8 cellular contexts compared by ENCODE assay signal in genomic region chr12:4273651-4274395, GRCh38. TPM values are rescaled to one million over a fixed set of nuclear protein-coding genes. Genes with fewer than 3 reads are reported as not detected.
DNase-seq lines count a peak whose midpoint lies in the region; ATAC-seq and TF ChIP-seq lines count a peak whose summit lies in the region.

TSS of gene CCND2 (plus strand) at chr12:4273762. CDS start at chr12:4274041, 279 bp downstream.

- no peak within 1 kb of the TSS for H2BK15ac ChIP-seq in IMR-90 (ENCODE audit: low read depth, low read length)

- H2AK9ac ChIP-seq in IMR-90 (replicated peaks; ENCODE audit: low read depth, low read length, poor library complexity): no peak within 1 kb of the TSS

- in situ Hi-C loops in IMR-90 (cut with MboI; ENCODE audit: low sequenced_read_pairs): no loop called here

- WGBS in IMR-90 (ENCODE audit: extremely low coverage in 2 of 2, insufficient read length in 1 of 2), 2 experiments: 0% methylated on average over 10 of the region's 52 CpGs; no CpG with 5 or more reads in 1 of the 2 experiments

- no peak within 1 kb of the TSS for H4K8ac ChIP-seq in IMR-90 (ENCODE audit: low read depth in 2 of 2, low read length in 2 of 2)

- POLR2A ChIA-PET in IMR-90 (lab: Charles Lee; ENCODE audit: unreplicated experiment): no interaction called here
- POLR2A ChIA-PET in activated CD4-positive, alpha-beta T cell treated with anti-CD3 and anti-CD28 coated beads, Interleukin-2, amount 10 ng/mL, durations not matched to agents 7 days and 5 days (lab: Charles Lee): interaction anchor here (0.6 to 1.4 kb wide), 2 partner anchors 131 to 296 kb away, joined by 3 to 6 read pairs; no protein-coding TSS in a partner anchor

- no peak within 1 kb of the TSS for H2BK5ac ChIP-seq in IMR-90 (ENCODE audit: low read depth, low read length, poor library complexity, severe bottlenecking)

- peaks cover 36% of the 10 kb centered on the region for H3K36me3 Mint-ChIP-seq in activated CD4-positive, alpha-beta T cell treated with anti-CD3 and anti-CD28 coated beads, Interleukin-2, amount 10 ng/mL, durations not matched to agents 7 days and 5 days (ENCODE audit: low read depth)

- no peak within 1 kb of the TSS for H2BK20ac ChIP-seq in IMR-90 (ENCODE audit: low read depth, low read length)

- H2BK120ac ChIP-seq in IMR-90 (ENCODE audit: low read depth, low read length): no peak within 1 kb of the TSS; the same call in 1 of the 2 replicates

- H3K9me3 Mint-ChIP-seq in activated CD4-positive, alpha-beta T cell treated with anti-CD3 and anti-CD28 coated beads, Interleukin-2, amount 10 ng/mL, durations not matched to agents 7 days and 5 days: no peaks in the 10 kb centered on the region

- no peak within 1 kb of the TSS for H3K56ac ChIP-seq in IMR-90 (ENCODE audit: extremely low read depth, insufficient read depth, low read length)

- no peak within 1 kb of the TSS for H3K27ac ChIP-seq in IMR-90 (ENCODE audit: insufficient read depth, low read length)

- peak within 1 kb of the TSS; percentile 56 for H3K4me3 ChIP-seq in IMR-90 (ENCODE audit: insufficient read depth, low read depth, low read length)

- no peaks in the 10 kb centered on the region for H3K79me1 ChIP-seq in IMR-90 (ENCODE audit: low read depth in 1 of 2, low read length in 2 of 2)

- no peaks in the 10 kb centered on the region for H3K27me3 Mint-ChIP-seq in activated CD4-positive, alpha-beta T cell treated with anti-CD3 and anti-CD28 coated beads, Interleukin-2, amount 10 ng/mL, durations not matched to agents 7 days and 5 days

- H4K5ac ChIP-seq in IMR-90 (ENCODE audit: low read depth, low read length): no peak within 1 kb of the TSS

- peak within 1 kb of the TSS; percentile 95 for H3K4me3 Mint-ChIP-seq in activated CD4-positive, alpha-beta T cell treated with anti-CD3 and anti-CD28 coated beads, Interleukin-2, amount 10 ng/mL, durations not matched to agents 7 days and 5 days

- no peak within 1 kb of the TSS for H3K4ac ChIP-seq in IMR-90 (ENCODE audit: low read depth, low read length)

- H2AFZ ChIP-seq in IMR-90 (replicated peaks; ENCODE audit: low read length, poor library complexity): peak within 1 kb of the TSS; percentile 68

- peaks cover 4% of the 10 kb centered on the region for H3K9me3 ChIP-seq in IMR-90 (ENCODE audit: control insufficient read depth, insufficient read depth, low read length)

- peak within 1 kb of the TSS; percentile 80 for H3K4me2 ChIP-seq in IMR-90 (ENCODE audit: low read depth, low read length)

- no peak for TF ChIP-seq CTCF in IMR-90 (conservative IDR thresholded peaks at IDR 0.05; ENCODE audit: low read depth, low read length)

- peaks cover 74% of the 10 kb centered on the region for H3K27me3 ChIP-seq in IMR-90 (ENCODE audit: control insufficient read depth, insufficient read depth, low read length)

- H3K4me1 Mint-ChIP-seq in activated CD4-positive, alpha-beta T cell treated with anti-CD3 and anti-CD28 coated beads, Interleukin-2, amount 10 ng/mL, durations not matched to agents 7 days and 5 days: peaks cover 32% of the 10 kb centered on the region

- H2AK5ac ChIP-seq in IMR-90 (ENCODE audit: low read depth, low read length): 0 out of 2 replicates have a peak within 1 kb of the TSS, but pooled peaks have one; percentile 14

- BruUV-seq in IMR-90 (replicated peaks; lab: Mats Ljungman, UMichigan): no TSS peak

- 0 out of 2 replicates have a peak within 1 kb of the TSS, but pooled peaks have one; percentile 54 for H3K14ac ChIP-seq in IMR-90 (replicated peaks; ENCODE audit: low read depth, low read length)

- TF ChIP-seq POLR2A in IMR-90 (IDR thresholded peaks at IDR 0.05; ENCODE audit: low read depth, low read length): no peak

- H3K23ac ChIP-seq in IMR-90 (ENCODE audit: low read depth, low read length): no peak within 1 kb of the TSS

- H3K27ac Mint-ChIP-seq in activated CD4-positive, alpha-beta T cell treated with anti-CD3 and anti-CD28 coated beads, Interleukin-2, amount 10 ng/mL, durations not matched to agents 7 days and 5 days: peak within 1 kb of the TSS; percentile 99

- intact Hi-C loops in IMR-90 (cut with micrococcal nuclease): no loop called here

- CTCF ChIA-PET in IMR-90 (lab: Yijun Ruan, JAX): no interaction called here
- CTCF ChIA-PET in activated CD4-positive, alpha-beta T cell treated with anti-CD3 and anti-CD28 coated beads, Interleukin-2, amount 10 ng/mL, durations not matched to agents 7 days and 5 days (lab: Charles Lee): interaction anchor here (1.0 to 6.2 kb wide), 5 partner anchors 127 to 390 kb away, joined by 3 to 80 read pairs (median 5); no protein-coding TSS in a partner anchor

- TF ChIP-seq RAD21 in IMR-90 (IDR thresholded peaks at IDR 0.05; ENCODE audit: low read length): no peak

- DNase-seq in NCI-H748 (lab: John Stamatoyannopoulos, UW; ENCODE audit: unreplicated experiment) (peak; percentile 56), NCI-H748 treated with DMSO at 0.1 percent for 48 hours (lab: John Stamatoyannopoulos, UW) (no peak), IMR-90 (peak; percentile 54), dermis microvascular lymphatic vessel endothelial cell (ENCODE audit: low read depth in 2 of 2) (peak; percentile 57 to 83), left kidney (ENCODE audit: low read depth, low spot score) (peak; percentile 98)
- peak; percentile 83 for DNase-seq in activated CD4-positive, alpha-beta T cell treated with anti-CD3 and anti-CD28 coated beads, Interleukin-2, amount 10 ng/mL, durations not matched to agents 7 days and 5 days
- peak; percentile 66 to 75 for DNase-seq in stimulated activated CD4-positive, alpha-beta T cell treated with anti-CD3 and anti-CD28 coated beads, Interleukin-1b, Interleukin-23, amount 100 ng/mL, for 4 hours (ENCODE audit: low read depth in 2 of 2)

- H3K4me1 ChIP-seq in IMR-90 (ENCODE audit: control insufficient read depth, insufficient read depth, low read length): peaks cover 3% of the 10 kb centered on the region; the same call in 1 of the 2 replicates

- no peaks in the 10 kb centered on the region for H3K9me1 ChIP-seq in IMR-90 (ENCODE audit: insufficient read depth, low read length)

- ATAC-seq in IMR-90 (ENCODE audit: low read depth) (peak; percentile 50), GM19351 (IDR thresholded peaks at IDR 0.05; ENCODE audit: unreplicated experiment) (no peak)

- no peak within 1 kb of the TSS for H3K18ac ChIP-seq in IMR-90 (ENCODE audit: low read depth, low read length)

- H4K20me1 ChIP-seq in IMR-90 (ENCODE audit: insufficient read depth, low read length): no peaks in the 10 kb centered on the region

- H3K36me3 ChIP-seq in IMR-90 (ENCODE audit: control insufficient read depth, insufficient read depth, low read length): no peaks in the 10 kb centered on the region; the same call in 1 of the 2 replicates

- H3K9ac ChIP-seq in IMR-90 (ENCODE audit: low read depth, low read length): peak within 1 kb of the TSS; percentile 81

- no peak within 1 kb of the TSS for H4K91ac ChIP-seq in IMR-90 (ENCODE audit: insufficient read depth, low read depth, low read length)

- dilution Hi-C loops in IMR-90 (cut with HindIII; ENCODE audit: low sequenced_read_pairs, unreplicated experiment): no loop called here

TF ChIP-seq in IMR-90, 13 proteins besides CTCF, POLR2A, EP300 and RAD21:
- TF ChIP-seq USF2 (IDR thresholded peaks at IDR 0.05; ENCODE audit: low read depth, low read length) (no peak), MAZ (IDR thresholded peaks at IDR 0.05; ENCODE audit: borderline replicate concordance, low read depth, low read length) (peak; percentile 80; the same call in 1 of the 2 replicates), CEBPB (IDR thresholded peaks at IDR 0.05; ENCODE audit: low read depth, low read length) (peak; percentile 68)
TF ChIP-seq in IMR-90: peak in this region for 2.

RNA-seq across cellular contexts. Expression of gene CCND2, which starts in this region (rescaled TPM):
- total RNA-seq in IMR-90 (2012; rRNA removed) (2.3 and 2.8 TPM in 2 replicates), dermis microvascular lymphatic vessel endothelial cell (90.6 and 187 TPM in 2 replicates)
- 0.73 and 1.1 TPM in 2 replicates for polyA plus RNA-seq in IMR-90 (2012; rRNA removed)
- polyA plus RNA-seq in IMR-90 (2012; cell fraction: cytosol; rRNA removed): 0.54 and 0.88 TPM in 2 replicates
- polyA plus RNA-seq in IMR-90 (2012; cell fraction: nucleus; rRNA removed; ENCODE audit: low replicate concordance): 0.37 and 0.96 TPM in 2 replicates
- 100 to 1,000 TPM; 290 to 332 TPM for total RNA-seq in activated CD4-positive, alpha-beta T cell treated with anti-CD3 and anti-CD28 coated beads, Interleukin-2, amount 10 ng/mL, durations not matched to agents 7 days and 5 days

Comparison
In these comparisons a context has a peak if more than half of its experiments do, and no peak if none do; other contexts are left out.
1. RNA of gene CCND2 (total RNA-seq): 290 to 332 TPM in activated CD4-positive, alpha-beta T cell treated with anti-CD3 and anti-CD28 coated beads, Interleukin-2, amount 10 ng/mL, durations not matched to agents 7 days and 5 days and 90.6 to 187 TPM in dermis microvascular lymphatic vessel endothelial cell; 2.3 to 2.8 TPM in IMR-90; every median in the first group is over 10 times any median in the second.